1 cellular context compared by ENCODE assay signal in the genomic region with DNA sequence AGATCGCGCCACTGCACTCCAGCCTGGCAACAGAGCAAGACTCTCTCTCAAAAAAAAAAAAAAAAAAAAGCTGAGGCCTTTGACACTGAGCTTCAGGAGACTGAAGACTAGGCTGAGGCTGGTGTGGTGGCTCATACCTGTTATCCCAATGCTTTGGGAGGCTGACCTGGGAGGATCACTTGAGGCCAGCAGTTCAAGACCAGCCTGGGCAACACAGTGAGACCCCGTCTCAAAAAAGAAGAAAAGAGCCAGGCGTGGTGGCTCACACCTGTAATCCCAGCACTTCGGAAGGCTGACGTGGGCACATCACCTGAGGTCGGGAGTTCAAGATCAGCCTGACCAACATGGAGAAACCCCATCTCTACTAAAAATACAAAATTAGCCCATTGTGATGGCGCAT. TPM values are rescaled to one million over a fixed set of nuclear protein-coding genes. Genes with fewer than 3 reads are reported as not detected.
"Had no signal": no experiment of that assay in that cellular context is flagged by ENCODE, and none has a peak within 500 bp of the region (broad histone marks: within the 10 kb centered on the region; RNA-seq: fewer than 3 reads in every experiment).

No MANE protein-coding gene starts in this region.

RNA-seq across cellular contexts. Expression of gene SPACDR, which starts 16.7 kb away (rescaled TPM):
- total RNA-seq: Peyer's patch had no signal
